In genomic region chr11:132056689-132057088, GRCh38 we compare ENCODE assay signal across 18 cellular contexts.
A peak's percentile ranks its signal among the peaks of the same experiment; 100 is the strongest.
DNase-seq lines count a peak whose midpoint lies in the region; ATAC-seq and TF ChIP-seq lines count a peak whose summit lies in the region.
"Had no signal": no experiment of that assay in that cellular context is flagged by ENCODE, and none has a peak within 500 bp of the region (broad histone marks: within the 10 kb centered on the region; RNA-seq: fewer than 3 reads in every experiment).

No MANE protein-coding gene starts in this region.

- H3K4me1 ChIP-seq in right atrium auricular region = peaks cover 0 to 30% of the 10 kb centered on the region in 2 donors
- H3K4me1 ChIP-seq in left ventricle myocardium inferior = no peaks in the 10 kb centered on the region
- H3K4me1 ChIP-seq: testis had no signal

- H3K36me3 ChIP-seq in right atrium auricular region (no peaks in the 10 kb centered on the region), left ventricle myocardium inferior (no peaks in the 10 kb centered on the region)
- H3K36me3 ChIP-seq: esophagus muscularis mucosa, sigmoid colon had no signal

- DNase-seq in right atrium auricular region (ENCODE audit: low spot score) = peak; percentile 81
- DNase-seq in left ventricle myocardium inferior = no peak
- DNase-seq in hepatic stellate cell (ENCODE audit: low spot score) = peak; percentile 30
- DNase-seq in NK-92 treated with Interleukin-12 subunit alpha and Interleukin-12 subunit beta, amount 100 ng/mL, for 24 hours (lab: John Stamatoyannopoulos, UW) = no peak
- DNase-seq in NCI-H345 (lab: John Stamatoyannopoulos, UW) = no peak
- no peak for DNase-seq in NCI-H748 (lab: John Stamatoyannopoulos, UW; ENCODE audit: unreplicated experiment)
- DNase-seq: activated CD4-positive, alpha-beta T cell treated with anti-CD3 and anti-CD28 coated beads for 4 hours; central memory CD4-positive, alpha-beta T cell; DMS153; H7; naive thymus-derived CD4-positive, alpha-beta T cell; NCI-H187 treated with DMSO at 0.1 percent for 48 hours; sigmoid colon; SW 1271; testis had no signal

- H3K27me3 ChIP-seq in right atrium auricular region (no peaks in the 10 kb centered on the region), left ventricle myocardium inferior (ENCODE audit: low read depth) (peaks cover 37% of the 10 kb centered on the region)
- H3K27me3 ChIP-seq: esophagus muscularis mucosa, sigmoid colon, testis had no signal

- H3K27ac ChIP-seq in right atrium auricular region = no peak overlapping the region
- H3K27ac ChIP-seq in left ventricle myocardium inferior (replicated peaks) = no peak overlapping the region
- H3K27ac ChIP-seq: esophagus muscularis mucosa, testis had no signal

- H3K9me3 ChIP-seq in right atrium auricular region = no peaks in the 10 kb centered on the region
- no peaks in the 10 kb centered on the region for H3K9me3 ChIP-seq in left ventricle myocardium inferior (replicated peaks)
- H3K9me3 ChIP-seq: esophagus muscularis mucosa, sigmoid colon, testis had no signal

- no peak for ATAC-seq in esophagus mucosa
- ATAC-seq: naive thymus-derived CD4-positive, alpha-beta T cell had no signal

- intact Hi-C loops in left ventricle myocardium inferior (cut with micrococcal nuclease) = no loop called here

- H3K4me3 ChIP-seq in right atrium auricular region (no peak overlapping the region), left ventricle myocardium inferior (no peak overlapping the region), WI38 (ENCODE audit: low read depth, low read length) (peak overlapping the region; percentile 26)
- H3K4me3 ChIP-seq: esophagus muscularis mucosa, sigmoid colon, testis had no signal

- TF ChIP-seq CTCF in right atrium auricular region (IDR thresholded peaks at IDR 0.05) = no peak
- no peak for TF ChIP-seq CTCF in left ventricle myocardium inferior (IDR thresholded peaks at IDR 0.05; ENCODE audit: borderline replicate concordance)
- TF ChIP-seq CTCF in WI38 (IDR thresholded peaks at IDR 0.05; ENCODE audit: low read depth, low read length) = no peak

Comparison
In these comparisons a context has a peak if more than half of its experiments do, and no peak if none do; other contexts are left out.
1. DNase-seq: peak in right atrium auricular region (single experiment) and hepatic stellate cell (single experiment); none in left ventricle myocardium inferior (single experiment), NK-92 treated with Interleukin-12 subunit alpha and Interleukin-12 subunit beta, amount 100 ng/mL, for 24 hours (single experiment), NCI-H345 (single experiment) and NCI-H748 (single experiment).